Comparison of ENCODE assay signal across 1 cellular context in genomic region chr7:116636997-116637396, GRCh38.
TF ChIP-seq lines count a peak whose summit lies in the region.

No MANE protein-coding gene starts in this region.

TF ChIP-seq in HEK293, 187 proteins besides CTCF, POLR2A, EP300 and RAD21 (continued from another document and continues in another):
- no peak for TF ChIP-seq ZNF670 (tag by site-specific recombination; IDR thresholded peaks at IDR 0.05; ENCODE audit: low read depth)
- no peak for TF ChIP-seq ZNF423 (tag by site-specific recombination; IDR thresholded peaks at IDR 0.05)
- peak; percentile 96 for TF ChIP-seq ZNF843 (tag by site-specific recombination; IDR thresholded peaks at IDR 0.05)
- TF ChIP-seq ZNF664 (tag by site-specific recombination; IDR thresholded peaks at IDR 0.05) = peak; percentile 58; the same call in 1 of the 2 replicates
- TF ChIP-seq ZNF184 (tag by site-specific recombination; IDR thresholded peaks at IDR 0.05) = no peak
- no peak for TF ChIP-seq ZNF677 (tag by site-specific recombination; IDR thresholded peaks at IDR 0.05)
- no peak for TF ChIP-seq ZNF10 (tag by site-specific recombination; IDR thresholded peaks at IDR 0.05)
- TF ChIP-seq, protein P1, sequence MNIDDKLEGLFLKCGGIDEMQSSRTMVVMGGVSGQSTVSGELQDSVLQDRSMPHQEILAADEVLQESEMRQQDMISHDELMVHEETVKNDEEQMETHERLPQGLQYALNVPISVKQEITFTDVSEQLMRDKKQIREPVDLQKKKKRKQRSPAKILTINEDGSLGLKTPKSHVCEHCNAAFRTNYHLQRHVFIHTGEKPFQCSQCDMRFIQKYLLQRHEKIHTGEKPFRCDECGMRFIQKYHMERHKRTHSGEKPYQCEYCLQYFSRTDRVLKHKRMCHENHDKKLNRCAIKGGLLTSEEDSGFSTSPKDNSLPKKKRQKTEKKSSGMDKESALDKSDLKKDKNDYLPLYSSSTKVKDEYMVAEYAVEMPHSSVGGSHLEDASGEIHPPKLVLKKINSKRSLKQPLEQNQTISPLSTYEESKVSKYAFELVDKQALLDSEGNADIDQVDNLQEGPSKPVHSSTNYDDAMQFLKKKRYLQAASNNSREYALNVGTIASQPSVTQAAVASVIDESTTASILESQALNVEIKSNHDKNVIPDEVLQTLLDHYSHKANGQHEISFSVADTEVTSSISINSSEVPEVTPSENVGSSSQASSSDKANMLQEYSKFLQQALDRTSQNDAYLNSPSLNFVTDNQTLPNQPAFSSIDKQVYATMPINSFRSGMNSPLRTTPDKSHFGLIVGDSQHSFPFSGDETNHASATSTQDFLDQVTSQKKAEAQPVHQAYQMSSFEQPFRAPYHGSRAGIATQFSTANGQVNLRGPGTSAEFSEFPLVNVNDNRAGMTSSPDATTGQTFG (tag by site-specific recombination; IDR thresholded peaks at IDR 0.05; ENCODE audit: borderline replicate concordance) = no peak
- TF ChIP-seq ZNF211 (tag by site-specific recombination; IDR thresholded peaks at IDR 0.05; ENCODE audit: low read depth) = no peak
- TF ChIP-seq ZNF747 (tag by site-specific recombination; IDR thresholded peaks at IDR 0.05) = no peak
- no peak for TF ChIP-seq ZNF624 (tag by site-specific recombination; IDR thresholded peaks at IDR 0.05)
- no peak for TF ChIP-seq ZNF302 (tag by site-specific recombination; IDR thresholded peaks at IDR 0.05; ENCODE audit: low read depth)
- no peak for TF ChIP-seq ZNF155 (tag by site-specific recombination; IDR thresholded peaks at IDR 0.05)
- TF ChIP-seq, protein P2, sequence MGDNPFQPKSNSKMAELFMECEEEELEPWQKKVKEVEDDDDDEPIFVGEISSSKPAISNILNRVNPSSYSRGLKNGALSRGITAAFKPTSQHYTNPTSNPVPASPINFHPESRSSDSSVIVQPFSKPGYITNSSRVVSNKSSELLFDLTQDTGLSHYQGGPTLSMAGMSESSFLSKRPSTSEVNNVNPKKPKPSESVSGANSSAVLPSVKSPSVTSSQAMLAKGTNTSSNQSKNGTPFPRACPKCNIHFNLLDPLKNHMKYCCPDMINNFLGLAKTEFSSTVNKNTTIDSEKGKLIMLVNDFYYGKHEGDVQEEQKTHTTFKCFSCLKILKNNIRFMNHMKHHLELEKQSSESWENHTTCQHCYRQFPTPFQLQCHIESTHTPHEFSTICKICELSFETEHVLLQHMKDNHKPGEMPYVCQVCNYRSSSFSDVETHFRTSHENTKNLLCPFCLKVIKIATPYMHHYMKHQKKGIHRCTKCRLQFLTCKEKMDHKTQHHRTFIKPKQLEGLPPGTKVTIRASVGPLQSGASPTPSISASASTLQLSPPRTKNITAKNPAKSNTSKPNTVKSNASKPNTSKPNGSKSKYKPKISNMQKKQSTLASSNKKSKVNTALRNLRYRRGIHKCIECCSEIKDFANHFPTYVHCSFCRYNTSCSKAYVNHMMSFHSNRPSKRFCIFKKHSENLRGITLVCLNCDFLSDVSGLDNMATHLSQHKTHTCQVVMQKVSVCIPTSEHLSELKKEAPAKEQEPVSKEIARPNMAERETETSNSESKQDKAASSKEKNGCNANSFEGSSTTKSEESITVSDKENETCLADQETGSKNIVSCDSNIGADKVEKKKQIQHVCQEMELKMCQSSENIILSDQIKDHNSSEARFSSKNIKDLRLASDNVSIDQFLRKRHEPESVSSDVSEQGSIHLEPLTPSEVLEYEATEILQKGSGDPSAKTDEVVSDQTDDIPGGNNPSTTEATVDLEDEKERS (tag by site-specific recombination; IDR thresholded peaks at IDR 0.05) = no peak
- TF ChIP-seq ZBTB7A (tag by site-specific recombination; IDR thresholded peaks at IDR 0.05; ENCODE audit: low read depth) = no peak
- no peak for TF ChIP-seq ZNF785 (tag by site-specific recombination; IDR thresholded peaks at IDR 0.05)
- TF ChIP-seq ZNF610 (tag by site-specific recombination; IDR thresholded peaks at IDR 0.05; ENCODE audit: borderline replicate concordance) = 0 out of 2 replicates have a peak, but pooled peaks have one; percentile 16
- no peak for TF ChIP-seq ZNF548 (tag by site-specific recombination; IDR thresholded peaks at IDR 0.05)
- no peak for TF ChIP-seq GFI1B (tag by site-specific recombination; IDR thresholded peaks at IDR 0.05)
- TF ChIP-seq YY1 (tag by site-specific recombination; IDR thresholded peaks at IDR 0.05) = no peak; the same call in 1 of the 2 replicates
- TF ChIP-seq ZNF544 (tag by site-specific recombination; IDR thresholded peaks at IDR 0.05) = no peak
- TF ChIP-seq ZBTB6 (tag by site-specific recombination; IDR thresholded peaks at IDR 0.05) = no peak
- peak; percentile 38; the same call in 1 of the 2 replicates for TF ChIP-seq KLF10 (tag by site-specific recombination; IDR thresholded peaks at IDR 0.05)
- no peak for TF ChIP-seq ZNF214 (tag by site-specific recombination; IDR thresholded peaks at IDR 0.05; ENCODE audit: borderline replicate concordance)
- peak; percentile 99 for TF ChIP-seq ZBTB44 (tag by site-specific recombination; IDR thresholded peaks at IDR 0.05)
- TF ChIP-seq ZNF121 (tag by site-specific recombination; IDR thresholded peaks at IDR 0.05) = no peak
- no peak for TF ChIP-seq ZNF433 (tag by site-specific recombination; IDR thresholded peaks at IDR 0.05; ENCODE audit: low read depth)
- no peak for TF ChIP-seq ZNF16 (tag by site-specific recombination; IDR thresholded peaks at IDR 0.05; ENCODE audit: low read depth)
- TF ChIP-seq BCL11A (tag by site-specific recombination; IDR thresholded peaks at IDR 0.05; ENCODE audit: low read depth) = peak; percentile 67; the same call in 1 of the 2 replicates
- no peak for TF ChIP-seq ZNF555 (tag by site-specific recombination; conservative IDR thresholded peaks at IDR 0.05)
- TF ChIP-seq SP7 (tag by site-specific recombination; IDR thresholded peaks at IDR 0.05) = peak; percentile 91
- no peak for TF ChIP-seq ZNF654 (tag by site-specific recombination; IDR thresholded peaks at IDR 0.05; ENCODE audit: low read depth)
- TF ChIP-seq, protein P3, sequence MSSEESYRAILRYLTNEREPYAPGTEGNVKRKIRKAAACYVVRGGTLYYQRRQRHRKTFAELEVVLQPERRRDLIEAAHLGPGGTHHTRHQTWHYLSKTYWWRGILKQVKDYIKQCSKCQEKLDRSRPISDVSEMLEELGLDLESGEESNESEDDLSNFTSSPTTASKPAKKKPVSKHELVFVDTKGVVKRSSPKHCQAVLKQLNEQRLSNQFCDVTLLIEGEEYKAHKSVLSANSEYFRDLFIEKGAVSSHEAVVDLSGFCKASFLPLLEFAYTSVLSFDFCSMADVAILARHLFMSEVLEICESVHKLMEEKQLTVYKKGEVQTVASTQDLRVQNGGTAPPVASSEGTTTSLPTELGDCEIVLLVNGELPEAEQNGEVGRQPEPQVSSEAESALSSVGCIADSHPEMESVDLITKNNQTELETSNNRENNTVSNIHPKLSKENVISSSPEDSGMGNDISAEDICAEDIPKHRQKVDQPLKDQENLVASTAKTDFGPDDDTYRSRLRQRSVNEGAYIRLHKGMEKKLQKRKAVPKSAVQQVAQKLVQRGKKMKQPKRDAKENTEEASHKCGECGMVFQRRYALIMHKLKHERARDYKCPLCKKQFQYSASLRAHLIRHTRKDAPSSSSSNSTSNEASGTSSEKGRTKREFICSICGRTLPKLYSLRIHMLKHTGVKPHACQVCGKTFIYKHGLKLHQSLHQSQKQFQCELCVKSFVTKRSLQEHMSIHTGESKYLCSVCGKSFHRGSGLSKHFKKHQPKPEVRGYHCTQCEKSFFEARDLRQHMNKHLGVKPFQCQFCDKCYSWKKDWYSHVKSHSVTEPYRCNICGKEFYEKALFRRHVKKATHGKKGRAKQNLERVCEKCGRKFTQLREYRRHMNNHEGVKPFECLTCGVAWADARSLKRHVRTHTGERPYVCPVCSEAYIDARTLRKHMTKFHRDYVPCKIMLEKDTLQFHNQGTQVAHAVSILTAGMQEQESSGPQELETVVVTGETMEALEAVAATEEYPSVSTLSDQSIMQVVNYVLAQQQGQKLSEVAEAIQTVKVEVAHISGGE (tag by site-specific recombination; conservative IDR thresholded peaks at IDR 0.05; ENCODE audit: low read depth) = 0 out of 2 replicates have a peak, but pooled peaks have one; percentile 16
- TF ChIP-seq ZNF394 (tag by site-specific recombination; IDR thresholded peaks at IDR 0.05; ENCODE audit: borderline replicate concordance) = no peak
- TF ChIP-seq ZNF585B (tag by site-specific recombination; IDR thresholded peaks at IDR 0.05) = no peak
- no peak for TF ChIP-seq ZNF473 (tag by site-specific recombination; IDR thresholded peaks at IDR 0.05)
- no peak for TF ChIP-seq ZNF311 (tag by site-specific recombination; IDR thresholded peaks at IDR 0.05; ENCODE audit: borderline replicate concordance)
- no peak for TF ChIP-seq ZNF280C (tag by site-specific recombination; IDR thresholded peaks at IDR 0.05)
- TF ChIP-seq EGR2 (tag by site-specific recombination; IDR thresholded peaks at IDR 0.05; ENCODE audit: low read depth) = no peak
- no peak for TF ChIP-seq ZNF626 (tag by site-specific recombination; IDR thresholded peaks at IDR 0.05)
- no peak for TF ChIP-seq ZNF112 (tag by site-specific recombination; IDR thresholded peaks at IDR 0.05)
- no peak for TF ChIP-seq KLF7 (tag by site-specific recombination; IDR thresholded peaks at IDR 0.05; ENCODE audit: borderline replicate concordance)
- TF ChIP-seq REPIN1 (tag by site-specific recombination; IDR thresholded peaks at IDR 0.05; ENCODE audit: low read depth) = no peak
- TF ChIP-seq, protein P4, sequence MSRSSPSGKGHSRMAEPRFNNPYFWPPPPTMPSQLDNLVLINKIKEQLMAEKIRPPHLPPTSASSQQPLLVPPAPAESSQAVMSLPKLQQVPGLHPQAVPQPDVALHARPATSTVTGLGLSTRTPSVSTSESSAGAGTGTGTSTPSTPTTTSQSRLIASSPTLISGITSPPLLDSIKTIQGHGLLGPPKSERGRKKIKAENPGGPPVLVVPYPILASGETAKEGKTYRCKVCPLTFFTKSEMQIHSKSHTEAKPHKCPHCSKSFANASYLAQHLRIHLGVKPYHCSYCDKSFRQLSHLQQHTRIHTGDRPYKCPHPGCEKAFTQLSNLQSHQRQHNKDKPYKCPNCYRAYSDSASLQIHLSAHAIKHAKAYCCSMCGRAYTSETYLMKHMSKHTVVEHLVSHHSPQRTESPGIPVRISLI (tag by site-specific recombination; IDR thresholded peaks at IDR 0.05) = no peak
- no peak for TF ChIP-seq TCF7L2 (IDR thresholded peaks at IDR 0.05; ENCODE audit: borderline replicate concordance, low read depth, low read length)
- TF ChIP-seq GLI2 (tag by site-specific recombination; IDR thresholded peaks at IDR 0.05; ENCODE audit: borderline replicate concordance, low read depth) = peak; percentile 75
- TF ChIP-seq WT1 (tag by site-specific recombination; IDR thresholded peaks at IDR 0.05) = peak; percentile 35; the same call in 1 of the 2 replicates
- TF ChIP-seq, protein P5, sequence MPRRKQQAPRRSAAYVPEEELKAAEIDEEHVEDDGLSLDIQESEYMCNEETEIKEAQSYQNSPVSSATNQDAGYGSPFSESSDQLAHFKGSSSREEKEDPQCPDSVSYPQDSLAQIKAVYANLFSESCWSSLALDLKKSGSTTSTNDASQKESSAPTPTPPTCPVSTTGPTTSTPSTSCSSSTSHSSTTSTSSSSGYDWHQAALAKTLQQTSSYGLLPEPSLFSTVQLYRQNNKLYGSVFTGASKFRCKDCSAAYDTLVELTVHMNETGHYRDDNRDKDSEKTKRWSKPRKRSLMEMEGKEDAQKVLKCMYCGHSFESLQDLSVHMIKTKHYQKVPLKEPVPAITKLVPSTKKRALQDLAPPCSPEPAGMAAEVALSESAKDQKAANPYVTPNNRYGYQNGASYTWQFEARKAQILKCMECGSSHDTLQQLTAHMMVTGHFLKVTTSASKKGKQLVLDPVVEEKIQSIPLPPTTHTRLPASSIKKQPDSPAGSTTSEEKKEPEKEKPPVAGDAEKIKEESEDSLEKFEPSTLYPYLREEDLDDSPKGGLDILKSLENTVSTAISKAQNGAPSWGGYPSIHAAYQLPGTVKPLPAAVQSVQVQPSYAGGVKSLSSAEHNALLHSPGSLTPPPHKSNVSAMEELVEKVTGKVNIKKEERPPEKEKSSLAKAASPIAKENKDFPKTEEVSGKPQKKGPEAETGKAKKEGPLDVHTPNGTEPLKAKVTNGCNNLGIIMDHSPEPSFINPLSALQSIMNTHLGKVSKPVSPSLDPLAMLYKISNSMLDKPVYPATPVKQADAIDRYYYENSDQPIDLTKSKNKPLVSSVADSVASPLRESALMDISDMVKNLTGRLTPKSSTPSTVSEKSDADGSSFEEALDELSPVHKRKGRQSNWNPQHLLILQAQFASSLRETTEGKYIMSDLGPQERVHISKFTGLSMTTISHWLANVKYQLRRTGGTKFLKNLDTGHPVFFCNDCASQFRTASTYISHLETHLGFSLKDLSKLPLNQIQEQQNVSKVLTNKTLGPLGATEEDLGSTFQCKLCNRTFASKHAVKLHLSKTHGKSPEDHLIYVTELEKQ (tag by site-specific recombination; IDR thresholded peaks at IDR 0.05; ENCODE audit: borderline replicate concordance) = 0 out of 2 replicates have a peak, but pooled peaks have one; percentile 41
